Comparison of ENCODE assay signal across 10 cellular contexts in the genomic region with DNA sequence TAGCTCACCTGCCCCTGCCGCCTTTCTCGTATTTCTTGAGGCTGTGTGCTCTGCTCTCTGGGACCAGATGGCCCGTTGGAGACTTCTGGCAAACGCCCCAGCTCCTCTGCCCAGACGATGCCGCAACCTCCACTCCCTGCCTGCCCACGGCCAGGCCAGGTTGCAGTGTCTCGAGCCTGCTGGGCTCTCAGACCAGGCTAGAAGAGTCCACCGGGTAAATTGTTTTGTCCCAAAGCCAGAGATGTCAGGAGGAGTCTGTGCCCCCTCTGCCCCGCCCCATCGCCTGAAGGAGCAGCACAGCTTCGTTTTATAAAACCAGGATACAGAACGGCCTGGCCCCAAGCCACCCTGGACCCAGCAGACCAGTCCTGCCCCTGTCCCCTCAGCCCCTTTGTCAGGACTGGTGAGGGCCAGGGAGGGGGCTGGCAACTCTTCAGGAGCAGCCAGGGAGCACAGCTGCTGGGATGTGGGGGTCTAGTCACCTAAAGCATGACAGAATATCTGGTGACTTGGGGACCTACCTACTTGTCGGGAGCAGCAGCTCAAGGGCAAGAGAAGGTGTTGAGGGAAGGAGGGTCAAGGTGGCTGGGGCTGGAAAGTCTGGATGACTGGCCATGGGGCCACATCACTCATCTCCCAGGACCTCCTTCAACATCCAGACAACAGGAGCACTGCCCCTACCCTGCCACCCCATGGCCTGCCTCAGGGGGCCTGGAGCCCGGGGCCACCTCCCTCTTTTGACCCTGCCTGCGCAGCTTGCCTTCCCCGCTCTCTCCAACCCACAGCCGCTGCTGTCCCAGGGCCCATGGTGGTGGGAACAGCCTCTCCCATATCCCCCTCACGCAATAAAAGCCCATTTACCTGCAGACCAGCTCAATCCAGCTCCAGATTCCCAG. TPM values are rescaled to one million over a fixed set of nuclear protein-coding genes. Genes with fewer than 3 reads are reported as not detected.
A peak's percentile ranks its signal among the peaks of the same experiment; 100 is the strongest.
DNase-seq lines count a peak whose midpoint lies in the region; ATAC-seq and TF ChIP-seq lines count a peak whose summit lies in the region.
"Had no signal": no experiment of that assay in that cellular context is flagged by ENCODE, and none has a peak within 500 bp of the region (broad histone marks: within the 10 kb centered on the region; RNA-seq: fewer than 3 reads in every experiment).

No MANE protein-coding gene starts in this region.

- no peak for DNase-seq in activated CD8-positive, alpha-beta T cell treated with anti-CD3 and anti-CD28 coated beads, Interleukin-2, amount 10 ng/mL, durations not matched to agents 7 days and 5 days
- no peak for DNase-seq in activated CD8-positive, alpha-beta T cell treated with anti-CD3 and anti-CD28 coated beads for 36 hours
- peak; percentile 13 for DNase-seq in NCI-H446 treated with DMSO at 0.1 percent for 48 hours (lab: John Stamatoyannopoulos, UW)
- no peak for DNase-seq in stimulated activated effector memory CD8-positive, alpha-beta T cell treated with anti-CD3 and anti-CD28 coated beads, Interleukin-12 subunit alpha, Interleukin-12 subunit beta, amount 100 ng/mL, for 72 hours (ENCODE audit: low spot score in 2 of 2)
- DNase-seq in LoVo (ENCODE audit: low spot score) = no peak
- DNase-seq in iPS-NIHi11 (ENCODE audit: low spot score) = no peak
- DNase-seq: mesendoderm had no signal

- intact Hi-C loops in activated CD8-positive, alpha-beta T cell treated with anti-CD3 and anti-CD28 coated beads for 36 hours (cut with micrococcal nuclease) = no loop called here

- no peaks in the 10 kb centered on the region for H3K9me3 Mint-ChIP-seq in activated CD8-positive, alpha-beta T cell treated with anti-CD3 and anti-CD28 coated beads, Interleukin-2, amount 10 ng/mL, durations not matched to agents 7 days and 5 days (ENCODE audit: insufficient read depth)
- H3K9me3 Mint-ChIP-seq in activated CD8-positive, alpha-beta T cell treated with anti-CD3 and anti-CD28 coated beads for 36 hours = no peaks in the 10 kb centered on the region
- H3K9me3 Mint-ChIP-seq in stimulated activated effector memory CD8-positive, alpha-beta T cell treated with anti-CD3 and anti-CD28 coated beads, Interleukin-12 subunit alpha, Interleukin-12 subunit beta, amount 100 ng/mL, for 72 hours = no peaks in the 10 kb centered on the region
- H3K9me3 Mint-ChIP-seq: activated T-helper 2 cell treated with anti-CD3 and anti-CD28 coated beads, Interferon-gamma antibody, Interleukin-2, Interleukin-4, amounts not matched to agents 10 μg/mL and 5 μg/mL and 100 μg/mL, durations not matched to agents 14 hours and 24 hours and 36 hours had no signal

- H3K4me3 ChIP-seq in gastroesophageal sphincter = no peak overlapping the region

- CTCF ChIA-PET in activated CD8-positive, alpha-beta T cell treated with anti-CD3 and anti-CD28 coated beads, Interleukin-2, amount 10 ng/mL, durations not matched to agents 7 days and 5 days (lab: Charles Lee) = interaction anchor here (1.1 to 2.5 kb wide), 5 partner anchors 13 to 34 kb away, joined by 3 to 12 read pairs (median 6); partner anchors contain the start of gene LBR
- CTCF ChIA-PET in activated CD8-positive, alpha-beta T cell treated with anti-CD3 and anti-CD28 coated beads for 36 hours (lab: Charles Lee) = interaction anchor here (0.7 to 2.8 kb wide), 6 partner anchors 13 to 32 kb away, joined by 3 to 18 read pairs (median 6); no protein-coding TSS in a partner anchor

- peaks cover 0 to 55% (median 22%) of the 10 kb centered on the region in 3 donors for H3K4me1 ChIP-seq in gastroesophageal sphincter

- no peaks in the 10 kb centered on the region for H3K27me3 ChIP-seq in gastroesophageal sphincter

- peaks cover 67% of the 10 kb centered on the region for H3K4me1 Mint-ChIP-seq in activated CD8-positive, alpha-beta T cell treated with anti-CD3 and anti-CD28 coated beads, Interleukin-2, amount 10 ng/mL, durations not matched to agents 7 days and 5 days (ENCODE audit: low read depth)
- peaks cover 39% of the 10 kb centered on the region for H3K4me1 Mint-ChIP-seq in activated CD8-positive, alpha-beta T cell treated with anti-CD3 and anti-CD28 coated beads for 36 hours (ENCODE audit: low read depth)
- H3K4me1 Mint-ChIP-seq in stimulated activated effector memory CD8-positive, alpha-beta T cell treated with anti-CD3 and anti-CD28 coated beads, Interleukin-12 subunit alpha, Interleukin-12 subunit beta, amount 100 ng/mL, for 72 hours = peaks cover 80% of the 10 kb centered on the region

- WGBS in gastroesophageal sphincter (ENCODE audit: low coverage in 1 of 2), 2 donors = 37 to 70% methylated on average over 2 to 10 of the region's 19 CpGs

- H3K27me3 Mint-ChIP-seq in activated CD8-positive, alpha-beta T cell treated with anti-CD3 and anti-CD28 coated beads, Interleukin-2, amount 10 ng/mL, durations not matched to agents 7 days and 5 days (ENCODE audit: low read depth) = no peaks in the 10 kb centered on the region
- no peaks in the 10 kb centered on the region for H3K27me3 Mint-ChIP-seq in activated CD8-positive, alpha-beta T cell treated with anti-CD3 and anti-CD28 coated beads for 36 hours

- H3K4me3 Mint-ChIP-seq in activated CD8-positive, alpha-beta T cell treated with anti-CD3 and anti-CD28 coated beads, Interleukin-2, amount 10 ng/mL, durations not matched to agents 7 days and 5 days = no peak overlapping the region
- H3K4me3 Mint-ChIP-seq in activated CD8-positive, alpha-beta T cell treated with anti-CD3 and anti-CD28 coated beads for 36 hours = no peak overlapping the region
- H3K4me3 Mint-ChIP-seq in stimulated activated effector memory CD8-positive, alpha-beta T cell treated with anti-CD3 and anti-CD28 coated beads, Interleukin-12 subunit alpha, Interleukin-12 subunit beta, amount 100 ng/mL, for 72 hours = peak overlapping the region; percentile 44

- peak overlapping the region; percentile 10 to 79 (median 76) for H3K27ac ChIP-seq in gastroesophageal sphincter

- TF ChIP-seq CTCF in activated CD8-positive, alpha-beta T cell treated with anti-CD3 and anti-CD28 coated beads for 36 hours (IDR thresholded peaks at IDR 0.05) = no peak
- no peak for TF ChIP-seq CTCF in gastroesophageal sphincter (IDR thresholded peaks at IDR 0.05)

- peaks cover 2% of the 10 kb centered on the region for H3K36me3 Mint-ChIP-seq in activated CD8-positive, alpha-beta T cell treated with anti-CD3 and anti-CD28 coated beads, Interleukin-2, amount 10 ng/mL, durations not matched to agents 7 days and 5 days (ENCODE audit: low read depth)
- H3K36me3 Mint-ChIP-seq in activated CD8-positive, alpha-beta T cell treated with anti-CD3 and anti-CD28 coated beads for 36 hours (ENCODE audit: low read depth) = no peaks in the 10 kb centered on the region
- H3K36me3 Mint-ChIP-seq in stimulated activated effector memory CD8-positive, alpha-beta T cell treated with anti-CD3 and anti-CD28 coated beads, Interleukin-12 subunit alpha, Interleukin-12 subunit beta, amount 100 ng/mL, for 72 hours = no peaks in the 10 kb centered on the region

- H3K9me3 ChIP-seq in gastroesophageal sphincter = no peaks in the 10 kb centered on the region

- no peak for TF ChIP-seq POLR2A in gastroesophageal sphincter (IDR thresholded peaks at IDR 0.05)

- ATAC-seq in activated CD8-positive, alpha-beta T cell treated with anti-CD3 and anti-CD28 coated beads, Interleukin-2, amount 10 ng/mL, durations not matched to agents 7 days and 5 days = no peak
- ATAC-seq in activated CD8-positive, alpha-beta T cell treated with anti-CD3 and anti-CD28 coated beads for 36 hours = no peak
- ATAC-seq in gastroesophageal sphincter (peak; percentile 69), HG02870 (IDR thresholded peaks at IDR 0.05; ENCODE audit: unreplicated experiment) (no peak)
- ATAC-seq in stimulated activated effector memory CD8-positive, alpha-beta T cell treated with anti-CD3 and anti-CD28 coated beads, Interleukin-12 subunit alpha, Interleukin-12 subunit beta, amount 100 ng/mL, for 72 hours = no peak

- H3K36me3 ChIP-seq in gastroesophageal sphincter = no peaks in the 10 kb centered on the region

- no peak for TF ChIP-seq EP300 in gastroesophageal sphincter (IDR thresholded peaks at IDR 0.05)

- peak overlapping the region; percentile 49 for H3K27ac Mint-ChIP-seq in activated CD8-positive, alpha-beta T cell treated with anti-CD3 and anti-CD28 coated beads, Interleukin-2, amount 10 ng/mL, durations not matched to agents 7 days and 5 days
- H3K27ac Mint-ChIP-seq in activated CD8-positive, alpha-beta T cell treated with anti-CD3 and anti-CD28 coated beads for 36 hours = no peak overlapping the region
- peak overlapping the region; percentile 72 for H3K27ac Mint-ChIP-seq in stimulated activated effector memory CD8-positive, alpha-beta T cell treated with anti-CD3 and anti-CD28 coated beads, Interleukin-12 subunit alpha, Interleukin-12 subunit beta, amount 100 ng/mL, for 72 hours

- POLR2A ChIA-PET in activated CD8-positive, alpha-beta T cell treated with anti-CD3 and anti-CD28 coated beads, Interleukin-2, amount 10 ng/mL, durations not matched to agents 7 days and 5 days (lab: Charles Lee) = interaction anchor here (1.2 to 4.7 kb wide), 6 partner anchors 12 to 52 kb away, joined by 3 to 30 read pairs (median 6); partner anchors contain the start of gene LBR
- POLR2A ChIA-PET in activated CD8-positive, alpha-beta T cell treated with anti-CD3 and anti-CD28 coated beads for 36 hours (lab: Charles Lee) = interaction anchor here (0.6 to 2.4 kb wide), 6 partner anchors 11 to 517 kb away, joined by 3 to 17 read pairs (median 3); partner anchors contain the start of gene LBR

RNA-seq across cellular contexts. Expression of gene LBR, which starts 33.9 kb away (rescaled TPM):
- 100 to 1,000 TPM; 226 to 234 TPM for total RNA-seq in activated CD8-positive, alpha-beta T cell treated with anti-CD3 and anti-CD28 coated beads, Interleukin-2, amount 10 ng/mL, durations not matched to agents 7 days and 5 days
- 100 to 1,000 TPM; 145 to 156 TPM for total RNA-seq in activated CD8-positive, alpha-beta T cell treated with anti-CD3 and anti-CD28 coated beads for 36 hours
- total RNA-seq in gastroesophageal sphincter = 100 to 1,000 TPM in 1 of 4 donors, 10 to 100 TPM in 3; 78.2 to 139 (median 92.8) TPM
